21 cellular contexts compared by ENCODE assay signal in genomic region chr1:245207056-245207638, GRCh38.
"Had no signal": no experiment of that assay in that cellular context is flagged by ENCODE, and none has a peak within 500 bp of the region (broad histone marks: within the 10 kb centered on the region; RNA-seq: fewer than 3 reads in every experiment).

No MANE protein-coding gene starts in this region.

- H3K4me1 Mint-ChIP-seq: naive thymus-derived CD4-positive, alpha-beta T cell had no signal

- ATAC-seq: effector memory CD8-positive, alpha-beta T cell; gastroesophageal sphincter; left lobe of liver; naive thymus-derived CD4-positive, alpha-beta T cell; psoas muscle; sciatic nerve had no signal

- H3K27ac Mint-ChIP-seq: dendritic cell treated with granulocyte-macrophage colony-stimulating factor and Interleukin-4, amounts not matched to agents 40 ng/mL and 50 ng/mL, for 4 days; effector memory CD8-positive, alpha-beta T cell; naive thymus-derived CD4-positive, alpha-beta T cell had no signal

- H3K4me1 ChIP-seq: esophagus squamous epithelium, gastroesophageal sphincter, psoas muscle, spleen had no signal

- FAIRE-seq: urothelium cell line had no signal

- H3K27me3 ChIP-seq: esophagus squamous epithelium, gastroesophageal sphincter, neutrophil, spleen had no signal

- DNase-seq: effector memory CD8-positive, alpha-beta T cell; esophagus squamous epithelium; foreskin fibroblast; glutamatergic neuron; islet precursor cell; mammary epithelial cell; naive thymus-derived CD4-positive, alpha-beta T cell; psoas muscle; retina; spleen; stimulated activated CD4-positive, alpha-beta T cell treated with anti-CD3 and anti-CD28 coated beads, Interleukin-15, amount 100 ng/mL, for 24 hours; stimulated activated CD4-positive, alpha-beta T cell treated with anti-CD3 and anti-CD28 coated beads, Interleukin-1b, Interleukin-23, amount 100 ng/mL, for 48 hours; stimulated activated CD4-positive, alpha-beta T cell treated with anti-CD3 and anti-CD28 coated beads, Interleukin-4, amount 100 ng/mL, for 4 hours; stimulated activated naive CD4-positive, alpha-beta T cell treated with Interleukin-2 at 50 U/mL for 16 hours; trophoblast cell had no signal

- H3K4me3 ChIP-seq: esophagus squamous epithelium, gastroesophageal sphincter, psoas muscle, spleen had no signal

- H3K27ac ChIP-seq: esophagus squamous epithelium, gastroesophageal sphincter, neutrophil, psoas muscle, spleen had no signal

- H3K4me3 Mint-ChIP-seq: dendritic cell treated with granulocyte-macrophage colony-stimulating factor and Interleukin-4, amounts not matched to agents 40 ng/mL and 50 ng/mL, for 4 days; effector memory CD8-positive, alpha-beta T cell; naive thymus-derived CD4-positive, alpha-beta T cell had no signal

- H3K36me3 ChIP-seq: esophagus squamous epithelium, gastroesophageal sphincter, neutrophil, spleen had no signal
